10 cellular contexts compared by ENCODE assay signal in the genomic region with DNA sequence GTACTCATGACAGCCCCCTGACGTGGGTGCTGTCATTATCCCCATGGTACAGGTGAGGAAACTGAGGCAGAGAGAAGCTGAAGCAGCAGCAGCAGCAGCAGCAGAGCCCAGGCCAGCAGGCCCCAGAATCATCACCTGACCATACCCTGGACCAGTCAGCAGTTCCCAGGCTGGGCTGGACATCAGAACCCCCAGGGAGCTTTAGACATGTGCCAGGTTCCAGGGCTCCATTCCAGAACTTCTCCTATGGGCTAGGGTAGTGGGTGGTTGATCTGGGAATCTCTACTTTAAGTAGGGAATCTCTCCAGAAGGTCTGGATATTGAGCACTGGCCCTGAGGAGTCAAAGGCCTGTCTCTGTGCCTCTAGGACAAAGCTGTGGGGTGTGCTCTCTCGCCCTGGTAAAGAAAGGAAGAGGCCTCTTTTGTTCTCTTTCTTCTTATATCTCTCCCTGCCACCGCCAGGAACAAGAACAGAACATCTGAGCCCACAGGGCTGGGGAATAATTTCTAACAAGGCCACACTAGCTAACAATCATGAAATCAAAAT. TPM values are rescaled to one million over a fixed set of nuclear protein-coding genes. Genes with fewer than 3 reads are reported as not detected.
DNase-seq lines count a peak whose midpoint lies in the region; ATAC-seq and TF ChIP-seq lines count a peak whose summit lies in the region.
"Had no signal": no experiment of that assay in that cellular context is flagged by ENCODE, and none has a peak within 500 bp of the region (broad histone marks: within the 10 kb centered on the region; RNA-seq: fewer than 3 reads in every experiment).

No MANE protein-coding gene starts in this region.

- H3K4me1 ChIP-seq in heart left ventricle (peaks cover 0 to 41% (median 18%) of the 10 kb centered on the region in 12 donors), duodenal mucosa (ENCODE audit: control insufficient read depth in 1 of 2, insufficient read depth in 2 of 2, low read length in 2 of 2) (peaks cover 24 to 26% of the 10 kb centered on the region in 2 donors), uterus (no peaks in the 10 kb centered on the region)

- H3K27ac ChIP-seq in heart left ventricle = peak overlapping the region; percentile 35 to 88 (median 71)
- peak overlapping the region; percentile 48 for H3K27ac ChIP-seq in duodenal mucosa (ENCODE audit: low read depth, low read length)
- H3K27ac ChIP-seq in uterus = peak overlapping the region; percentile 68 to 81

- intact Hi-C loops in heart left ventricle (cut with DNase I) = no loop called here
- intact Hi-C loops in cardiac septum (cut with DNase I) = no loop called here
- intact Hi-C loops in uterus (cut with DNase I; ENCODE audit: low total_unique reads) = loop anchor here (10.0 kb wide), 1 partner anchor 104 kb away; no protein-coding TSS in a partner anchor

- no peaks in the 10 kb centered on the region for H3K4me1 Mint-ChIP-seq in nephron progenitor cell

- H3K27ac Mint-ChIP-seq in nephron progenitor cell = peak overlapping the region; percentile 34

- H3K9me3 Mint-ChIP-seq in nephron progenitor cell = no peaks in the 10 kb centered on the region

- H3K9ac ChIP-seq in duodenal mucosa (ENCODE audit: low read depth in 1 of 2, low read length in 2 of 2) = peak overlapping the region in 1 of 2 donors; percentile 24

- no peak overlapping the region for H3K4me3 ChIP-seq in heart left ventricle
- H3K4me3 ChIP-seq in duodenal mucosa (ENCODE audit: low read depth in 1 of 2, low read length in 2 of 2) = no peak overlapping the region
- H3K4me3 ChIP-seq in uterus = no peak overlapping the region

- H3K9me3 ChIP-seq in heart left ventricle (no peaks in the 10 kb centered on the region), duodenal mucosa (ENCODE audit: control insufficient read depth in 1 of 2, low read length in 2 of 2) (no peaks in the 10 kb centered on the region), uterus (no peaks in the 10 kb centered on the region)

- TF ChIP-seq CTCF in heart left ventricle (IDR thresholded peaks at IDR 0.05) (no peak), nephron progenitor cell (IDR thresholded peaks at IDR 0.05) (no peak), uterus (IDR thresholded peaks at IDR 0.05) (no peak)

- H3K27me3 ChIP-seq in heart left ventricle = no peaks in the 10 kb centered on the region
- H3K27me3 ChIP-seq in duodenal mucosa (ENCODE audit: control insufficient read depth in 1 of 2, insufficient read depth in 2 of 2, low read length in 2 of 2) = no peaks in the 10 kb centered on the region
- no peaks in the 10 kb centered on the region for H3K27me3 ChIP-seq in uterus

- no peak overlapping the region for H3K4me3 Mint-ChIP-seq in nephron progenitor cell

- WGBS in heart left ventricle, 4 donors = 64 to 78% (median 69%) methylated on average over 3 of the region's 3 CpGs

- peaks cover 2% of the 10 kb centered on the region for H3K27me3 Mint-ChIP-seq in nephron progenitor cell (ENCODE audit: low read depth, poor library complexity)

- H3K36me3 ChIP-seq in heart left ventricle = peaks cover 0 to 93% (median 77%) of the 10 kb centered on the region in 9 donors
- peaks cover 12 to 70% of the 10 kb centered on the region in 2 donors for H3K36me3 ChIP-seq in duodenal mucosa (ENCODE audit: control insufficient read depth in 1 of 2, insufficient read depth in 2 of 2, low read length in 2 of 2)
- H3K36me3 ChIP-seq in uterus = no peaks in the 10 kb centered on the region

- H3K36me3 Mint-ChIP-seq in nephron progenitor cell (ENCODE audit: low read depth) = peaks cover 18% of the 10 kb centered on the region

- no peak for DNase-seq in heart left ventricle
- no peak for DNase-seq in cardiac septum (ENCODE audit: low spot score)
- DNase-seq in nephron progenitor cell = no peak
- DNase-seq in uterus = no peak
- DNase-seq in NCI-H2107 (lab: John Stamatoyannopoulos, UW) = no peak
- no peak for DNase-seq in occipital lobe (lab: John Stamatoyannopoulos, UW)
- DNase-seq: effector CD8-positive, alpha-beta T cell; NCI-H187 had no signal

- TF ChIP-seq POLR2A in heart left ventricle (IDR thresholded peaks at IDR 0.05) (no peak), uterus (IDR thresholded peaks at IDR 0.05) (no peak)

- ATAC-seq in heart left ventricle (peak in 2 of 4 donors; percentile 1 to 4), HG03097 (IDR thresholded peaks at IDR 0.05; ENCODE audit: low FRiP score, unreplicated experiment) (no peak)

RNA-seq across cellular contexts. Expression of a gene that starts 26.6 kb away (rescaled TPM):
- total RNA-seq in heart left ventricle (10 to 100 TPM in 3 of 9 donors, 1 to 10 TPM in 6; 1.9 to 35.8 (median 4.0) TPM), cardiac septum (9.8 TPM), uterus (100 to 1,000 TPM in 1 of 4 donors, 10 to 100 TPM in 3; 10.1 to 180 (median 44.0) TPM), occipital lobe (3.1 TPM)
- polyA plus RNA-seq in heart left ventricle = 10 to 100 TPM in 1 of 2 donors, 1 to 10 TPM in 1; 4.7 to 36.0 TPM

RNA-seq across cellular contexts. Expression of a gene that starts 44.4 kb away (rescaled TPM):
- total RNA-seq in heart left ventricle (100 to 1,000 TPM in 1 of 9 donors, 10 to 100 TPM in 8; 37.6 to 103 (median 47.0) TPM), cardiac septum (58.1 TPM), uterus (10 to 100 TPM; 31.7 to 70.4 (median 50.7) TPM), occipital lobe (10.9 TPM)
- polyA plus RNA-seq in heart left ventricle = 10 to 100 TPM; 19.5 to 54.4 TPM

RNA-seq across cellular contexts. Expression of a gene that starts 46.8 kb away (rescaled TPM):
- total RNA-seq in heart left ventricle (10 to 100 TPM in 6 of 9 donors, 1 to 10 TPM in 3; 6.1 to 17.9 (median 11.0) TPM), cardiac septum (12.5 TPM), uterus (10 to 100 TPM in 3 of 4 donors, 1 to 10 TPM in 1; 8.7 to 50.9 (median 34.5) TPM), occipital lobe (15.8 TPM)
- polyA plus RNA-seq in heart left ventricle = 10 to 100 TPM in 1 of 2 donors, 1 to 10 TPM in 1; 4.9 to 14.2 TPM
